20 cellular contexts compared by ENCODE assay signal in genomic region chr16:48635199-48635718, GRCh38.
"Had no signal": no experiment of that assay in that cellular context is flagged by ENCODE, and none has a peak within 500 bp of the region (broad histone marks: within the 10 kb centered on the region; RNA-seq: fewer than 3 reads in every experiment).

No MANE protein-coding gene starts in this region.

- H3K4me3 Mint-ChIP-seq: activated B cell treated with CpG ODN at 0.5 μM for 24 hours; activated CD4-positive, alpha-beta memory T cell treated with anti-CD3 and anti-CD28 coated beads, Interleukin-2, amount 10 ng/mL, durations not matched to agents 7 days and 5 days; activated naive CD8-positive, alpha-beta T cell treated with anti-CD3 and anti-CD28 coated beads, Interleukin-2, amount 10 ng/mL, durations not matched to agents 7 days and 5 days had no signal

- H3K4me3 ChIP-seq: adrenal gland, MG63 had no signal

- H3K36me3 Mint-ChIP-seq: activated naive CD8-positive, alpha-beta T cell treated with anti-CD3 and anti-CD28 coated beads, Interleukin-2, amount 10 ng/mL, durations not matched to agents 7 days and 5 days had no signal

- H3K9me3 Mint-ChIP-seq: activated B cell treated with CpG ODN at 0.5 μM for 24 hours; activated CD4-positive, alpha-beta memory T cell treated with anti-CD3 and anti-CD28 coated beads, Interleukin-2, amount 10 ng/mL, durations not matched to agents 7 days and 5 days; activated naive CD8-positive, alpha-beta T cell treated with anti-CD3 and anti-CD28 coated beads, Interleukin-2, amount 10 ng/mL, durations not matched to agents 7 days and 5 days had no signal

- H3K27ac ChIP-seq: adrenal gland, KMS-11 had no signal

- H3K27me3 Mint-ChIP-seq: activated naive CD8-positive, alpha-beta T cell treated with anti-CD3 and anti-CD28 coated beads, Interleukin-2, amount 10 ng/mL, durations not matched to agents 7 days and 5 days had no signal

- H3K36me3 ChIP-seq: adrenal gland, MG63 had no signal

- H3K27ac Mint-ChIP-seq: activated B cell treated with CpG ODN at 0.5 μM for 24 hours; activated CD4-positive, alpha-beta memory T cell treated with anti-CD3 and anti-CD28 coated beads, Interleukin-2, amount 10 ng/mL, durations not matched to agents 7 days and 5 days; activated naive CD8-positive, alpha-beta T cell treated with anti-CD3 and anti-CD28 coated beads, Interleukin-2, amount 10 ng/mL, durations not matched to agents 7 days and 5 days had no signal

- DNase-seq: activated B cell treated with CpG ODN at 0.5 μM for 24 hours; activated CD4-positive, alpha-beta memory T cell treated with anti-CD3 and anti-CD28 coated beads, Interleukin-2, amount 10 ng/mL, durations not matched to agents 7 days and 5 days; activated CD4-positive, alpha-beta T cell treated with anti-CD3 and anti-CD28 coated beads, Interleukin-2, amount 50 U/mL, for 1 hour; activated CD8-positive, alpha-beta memory T cell treated with anti-CD3 and anti-CD28 coated beads, Interleukin-2, amount 50 U/mL, for 48 hours; activated naive CD4-positive, alpha-beta T cell treated with anti-CD3 and anti-CD28 coated beads, Interleukin-2, amount 50 U/mL, for 16 hours; activated naive CD8-positive, alpha-beta T cell treated with anti-CD3 and anti-CD28 coated beads, Interleukin-2, amount 10 ng/mL, durations not matched to agents 7 days and 5 days; activated T-cell treated with anti-CD3 and anti-CD28 coated beads, Interleukin-2, amount 50 U/mL, for 1 hour; adrenal gland; anterior cingulate cortex; MG63; NCI-H1092 treated with DMSO at 0.1 percent for 48 hours; NCI-H1417 treated with DMSO at 0.1 percent for 48 hours; NCI-H1694; NCI-H2029 treated with DMSO at 0.1 percent for 48 hours; NCI-H524; PC-3; SHP77 treated with DMSO at 0.1 percent for 48 hours; T-helper 2 cell; T1000 had no signal

- H3K4me1 ChIP-seq: adrenal gland had no signal

- ATAC-seq: PC-3 had no signal

- H3K27me3 ChIP-seq: adrenal gland, MG63 had no signal

- H3K9me3 ChIP-seq: adrenal gland, MG63 had no signal
